1 cellular context compared by ENCODE assay signal in genomic region chr4:109702950-109703663, GRCh38.
TF ChIP-seq lines count a peak whose summit lies in the region.

CASP6 (minus strand) TSS chr4:109703445; CDS start chr4:109703395, 50 bp downstream.

TF ChIP-seq in K562, 482 proteins besides CTCF, POLR2A, EP300 and RAD21 (continued from another document and continues in another):
- TF ChIP-seq NKRF (IDR thresholded peaks at IDR 0.05; ENCODE audit: borderline replicate concordance) (peak; percentile 54; the same call in 1 of the 2 replicates), POU5F1 (IDR thresholded peaks at IDR 0.05; ENCODE audit: borderline replicate concordance, low read depth, low read length, partially characterized antibody) (no peak), SIN3A (IDR thresholded peaks at IDR 0.05; ENCODE audit: borderline replicate concordance in 2 of 2, control insufficient read depth in 1 of 2, low read depth in 2 of 2, low read length in 2 of 2) (peak; percentile 40 to 60; a peak in 2 of 4 replicates), ZFP36 (IDR thresholded peaks at IDR 0.05; ENCODE audit: low read depth, low read length, partially characterized antibody) (no peak), ZNF24 (IDR thresholded peaks at IDR 0.05) (0 out of 2 replicates have a peak, but pooled peaks have one; percentile 36), SMARCE1 (IDR thresholded peaks at IDR 0.05) (no peak), L3MBTL2 (IDR thresholded peaks at IDR 0.05) (peak; percentile 75), HNRNPL (IDR thresholded peaks at IDR 0.05; ENCODE audit: low read depth, low read length) (peak; percentile 67; the same call in 1 of the 2 replicates), ELF2 (CRISPR knock-in tag; IDR thresholded peaks at IDR 0.05) (peak; percentile 42; the same call in 1 of the 2 replicates), ZFP91 (CRISPR knock-in tag; IDR thresholded peaks at IDR 0.05) (no peak), EGR1 (conservative IDR thresholded peaks at IDR 0.05) (peak; percentile 47), CCAR2 (IDR thresholded peaks at IDR 0.05; ENCODE audit: low read depth, low read length) (no peak), ZNF384 (IDR thresholded peaks at IDR 0.05; ENCODE audit: low read depth, low read length) (0 out of 2 replicates have a peak, but pooled peaks have one; percentile 7), PHF8 (IDR thresholded peaks at IDR 0.05; ENCODE audit: borderline replicate concordance, low read length) (peak; percentile 70; the same call in 1 of the 2 replicates), SAFB (IDR thresholded peaks at IDR 0.05; ENCODE audit: borderline replicate concordance, low read depth, low read length) (peak; percentile 70), NCOR1 (IDR thresholded peaks at IDR 0.05) (peak; percentile 15; the same call in 1 of the 2 replicates), ILF3 (IDR thresholded peaks at IDR 0.05; ENCODE audit: borderline replicate concordance) (peak; percentile 61; the same call in 1 of the 2 replicates), ZNF766 (CRISPR knock-in tag; conservative IDR thresholded peaks at IDR 0.05) (peak; percentile 66; the same call in 1 of the 2 replicates), ARID4B (CRISPR knock-in tag; IDR thresholded peaks at IDR 0.05) (peak; percentile 45; the same call in 1 of the 2 replicates), TCF7 (IDR thresholded peaks at IDR 0.05; ENCODE audit: borderline replicate concordance) (0 out of 2 replicates have a peak, but pooled peaks have one; percentile 45), MAZ (CRISPR knock-in tag; conservative IDR thresholded peaks at IDR 0.05 in 1 of 2, IDR thresholded peaks at IDR 0.05 in 1 of 2) (peak; percentile 79 to 96), ESRRA (IDR thresholded peaks at IDR 0.05; ENCODE audit: borderline replicate concordance, low read depth) (peak; percentile 51; the same call in 1 of the 2 replicates), POLR2H (tag; IDR thresholded peaks at IDR 0.05; ENCODE audit: low read depth) (peak; percentile 63), LCOR (CRISPR knock-in tag; IDR thresholded peaks at IDR 0.05) (peak; percentile 72), MTA3 (IDR thresholded peaks at IDR 0.05; ENCODE audit: borderline replicate concordance) (peak; percentile 60; the same call in 1 of the 2 replicates), ZBTB2 (IDR thresholded peaks at IDR 0.05) (0 out of 2 replicates have a peak, but pooled peaks have one; percentile 21), PHB (CRISPR knock-in tag; IDR thresholded peaks at IDR 0.05) (0 out of 2 replicates have a peak, but pooled peaks have one; percentile 80), TEAD1 (CRISPR knock-in tag; IDR thresholded peaks at IDR 0.05) (peak in 1 of 2 experiments; percentile 0; a peak in 1 of 4 replicates), POLR2B (IDR thresholded peaks at IDR 0.05; ENCODE audit: low read depth, partially characterized antibody) (peak; percentile 70), NR4A1 (CRISPR knock-in tag; IDR thresholded peaks at IDR 0.05) (0 out of 2 replicates have a peak, but pooled peaks have one; percentile 43), NR4A1 (tag; IDR thresholded peaks at IDR 0.05) (no peak), ATF7 (IDR thresholded peaks at IDR 0.05) (peak; percentile 56; the same call in 1 of the 2 replicates), GATAD2B (IDR thresholded peaks at IDR 0.05; ENCODE audit: borderline replicate concordance) (peak; percentile 75; the same call in 1 of the 2 replicates), CCNT2 (IDR thresholded peaks at IDR 0.05; ENCODE audit: borderline replicate concordance, extremely low read depth, insufficient read length, low read depth, low read length) (peak; percentile 71), PREB (CRISPR knock-in tag; IDR thresholded peaks at IDR 0.05) (peak; percentile 92), ZBTB11 (CRISPR knock-in tag; IDR thresholded peaks at IDR 0.05) (peak in 1 of 3 experiments; percentile 13; a peak in 1 of 6 replicates), TFAP4 (CRISPR knock-in tag; IDR thresholded peaks at IDR 0.05; ENCODE audit: borderline replicate concordance) (peak; percentile 55), RAD51 (IDR thresholded peaks at IDR 0.05; ENCODE audit: borderline replicate concordance, low read depth) (peak; percentile 3; the same call in 1 of the 2 replicates), NFXL1 (CRISPR knock-in tag; IDR thresholded peaks at IDR 0.05) (no peak), RCOR1 (IDR thresholded peaks at IDR 0.05; ENCODE audit: borderline replicate concordance in 1 of 2, low read depth in 2 of 2, low read length in 2 of 2) (0 out of 4 replicates have a peak, but pooled peaks of 1 of the 2 experiments have one; percentile 23), NFIC (IDR thresholded peaks at IDR 0.05) (peak; percentile 37; the same call in 1 of the 2 replicates), TOE1 (IDR thresholded peaks at IDR 0.05; ENCODE audit: borderline replicate concordance) (peak; percentile 52; the same call in 1 of the 2 replicates), TOE1 (CRISPR knock-in tag; IDR thresholded peaks at IDR 0.05; ENCODE audit: borderline replicate concordance, low read depth) (no peak), E2F6 (IDR thresholded peaks at IDR 0.05; ENCODE audit: borderline replicate concordance in 1 of 2, extremely low read depth in 1 of 2, insufficient read depth in 1 of 2, insufficient read length in 1 of 2, low read depth in 1 of 2, low read length in 1 of 2, poor library complexity in 1 of 2, severe bottlenecking in 1 of 2) (peak; percentile 27 to 57), HMGN3 (IDR thresholded peaks at IDR 0.05; ENCODE audit: borderline replicate concordance, extremely low read depth, insufficient read length, low read depth, low read length) (peak; percentile 66), KDM5B (IDR thresholded peaks at IDR 0.05; ENCODE audit: insufficient replicate concordance, low read depth, low read length) (peak; percentile 65)
